28 cellular contexts compared by ENCODE assay signal in genomic region chr16:10245002-10245401, GRCh38.
"Had no signal": no experiment of that assay in that cellular context is flagged by ENCODE, and none has a peak within 500 bp of the region (broad histone marks: within the 10 kb centered on the region; RNA-seq: fewer than 3 reads in every experiment).

No MANE protein-coding gene starts in this region.

- H3K27ac ChIP-seq: body of pancreas, cardiac muscle cell, colonic mucosa, gastrocnemius medialis, left ventricle myocardium inferior, skin epidermis, thoracic aorta, VCaP had no signal

- H3K4me1 ChIP-seq: body of pancreas, colonic mucosa, gastrocnemius medialis, left ventricle myocardium inferior had no signal

- H3K4me3 ChIP-seq: body of pancreas, cardiac muscle cell, colonic mucosa, gastrocnemius medialis, left ventricle myocardium inferior, skin epidermis, thoracic aorta had no signal

- FAIRE-seq: TTC549, urothelium cell line had no signal

- H3K27me3 ChIP-seq: body of pancreas, cardiac muscle cell, colonic mucosa, gastrocnemius medialis had no signal

- ATAC-seq: activated CD4-positive, CD25-positive, alpha-beta regulatory T cell treated with anti-CD3 and anti-CD28 coated beads, Interleukin-2, amount 50 U/mL, for 24 hours; body of pancreas; effector memory CD8-positive, alpha-beta T cell; gastrocnemius medialis; naive thymus-derived CD4-positive, alpha-beta T cell; sciatic nerve; stimulated activated naive CD8-positive, alpha-beta T cell treated with anti-CD3 and anti-CD28 coated beads, Interleukin-15, Interleukin-2, amounts not matched to agents 100 U/mL and 50 U/mL, for 24 hours had no signal

- H3K36me3 ChIP-seq: cardiac muscle cell, colonic mucosa, gastrocnemius medialis, left ventricle myocardium inferior, thoracic aorta had no signal

- H3K9me3 ChIP-seq: body of pancreas, colonic mucosa, gastrocnemius medialis, left ventricle myocardium inferior, thoracic aorta had no signal

- DNase-seq: activated CD4-positive, alpha-beta T cell treated with anti-CD3 and anti-CD28 coated beads for 48 hours; activated CD4-positive, alpha-beta T cell treated with anti-CD3 and anti-CD28 coated beads, Interleukin-2, amount 50 U/mL, for 48 hours; activated CD8-positive, alpha-beta memory T cell treated with anti-CD3 and anti-CD28 coated beads for 24 hours; activated effector memory CD4-positive, alpha-beta T cell treated with Interleukin-2 at 50 U/mL for 16 hours; activated naive CD4-positive, alpha-beta T cell treated with Interleukin-2 at 50 U/mL for 16 hours; aorta; body of pancreas; cerebellar nuclear complex; colonic mucosa; effector memory CD8-positive, alpha-beta T cell; erythroblast; gastrocnemius medialis; glutamatergic neuron; islet precursor cell; left ventricle myocardium inferior; naive thymus-derived CD4-positive, alpha-beta T cell; stimulated activated CD4-positive, alpha-beta T cell treated with anti-CD3 and anti-CD28 coated beads, Interleukin-12 subunit alpha, Interleukin-12 subunit beta, amount 100 ng/mL, for 4 hours; stimulated activated CD4-positive, alpha-beta T cell treated with anti-CD3 and anti-CD28 coated beads, Interleukin-4, amount 100 ng/mL, for 1 hour; stimulated activated naive CD8-positive, alpha-beta T cell treated with anti-CD3 and anti-CD28 coated beads, Interleukin-15, Interleukin-2, amounts not matched to agents 100 U/mL and 50 U/mL, for 24 hours; trophoblast cell had no signal
